Comparison of ENCODE assay signal across 8 cellular contexts in the genomic region with DNA sequence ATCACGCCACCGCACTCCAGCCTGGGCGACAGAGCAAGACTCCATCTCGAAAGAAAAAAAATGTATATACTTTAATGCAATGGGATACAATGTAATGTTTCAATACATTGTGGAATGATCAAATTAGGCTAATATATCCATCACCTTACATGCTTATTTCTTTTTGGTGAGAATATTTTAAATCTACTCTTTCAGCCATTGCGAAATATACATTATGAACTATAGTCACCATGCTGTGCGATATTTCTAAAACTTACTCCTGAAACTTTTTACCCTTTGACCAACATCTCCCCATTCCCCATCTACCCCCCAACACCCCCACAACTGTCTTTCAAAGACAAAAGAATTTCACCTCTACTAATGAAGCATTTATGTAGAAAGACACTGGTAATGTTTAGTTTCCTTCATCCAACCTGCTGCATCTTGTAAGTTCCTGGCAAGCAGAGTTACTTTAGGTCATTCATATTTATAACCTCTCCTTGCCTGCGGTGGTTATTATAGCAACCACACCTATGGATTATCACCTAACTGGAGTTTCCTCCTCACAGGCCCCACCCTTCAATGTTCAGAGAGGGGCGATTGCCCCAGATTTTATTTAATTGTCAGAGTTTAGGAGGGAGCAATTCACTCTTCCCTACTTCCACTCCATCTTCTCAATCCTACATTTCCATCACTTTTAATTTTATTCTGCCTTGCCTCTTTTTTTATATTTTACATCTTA. TPM values are rescaled to one million over a fixed set of nuclear protein-coding genes. Genes with fewer than 3 reads are reported as not detected.
DNase-seq lines count a peak whose midpoint lies in the region; ATAC-seq and TF ChIP-seq lines count a peak whose summit lies in the region.

No MANE protein-coding gene starts in this region.

- H3K4me1 Mint-ChIP-seq in activated T-cell treated with anti-CD3 and anti-CD28 coated beads, Interleukin-2, amount 50 U/mL, for 24 hours (ENCODE audit: low read depth), result peaks cover 22% of the 10 kb centered on the region
- H3K4me1 Mint-ChIP-seq in activated T-helper 1 cell treated with anti-CD3 and anti-CD28 coated beads, Interleukin-12 subunit alpha, Interleukin-12 subunit beta, Interleukin-2, Interleukin-4 antibody, amounts not matched to agents 30 ng/mL and 10 ng/mL and 1 ng/mL, durations not matched to agents 14 hours and 24 hours and 36 hours (ENCODE audit: low read depth), result peaks cover 16% of the 10 kb centered on the region

- no peak for DNase-seq in activated T-cell treated with anti-CD3 and anti-CD28 coated beads, Interleukin-2, amount 50 U/mL, for 24 hours
- DNase-seq in activated T-cell treated with anti-CD3 and anti-CD28 coated beads for 4 hours (no peak), thyroid gland (no peak), NCI-H2107 treated with DMSO at 0.1 percent for 48 hours (lab: John Stamatoyannopoulos, UW; ENCODE audit: unreplicated experiment) (no peak), NCI-H345 (lab: John Stamatoyannopoulos, UW) (no peak)
- no peak for DNase-seq in activated T-helper 1 cell treated with anti-CD3 and anti-CD28 coated beads, Interleukin-12 subunit alpha, Interleukin-12 subunit beta, Interleukin-2, Interleukin-4 antibody, amounts not matched to agents 30 ng/mL and 10 ng/mL and 1 ng/mL, durations not matched to agents 14 hours and 24 hours and 36 hours (ENCODE audit: low spot score)

- peaks cover 19% of the 10 kb centered on the region for H3K36me3 Mint-ChIP-seq in activated T-cell treated with anti-CD3 and anti-CD28 coated beads, Interleukin-2, amount 50 U/mL, for 24 hours (ENCODE audit: low read depth)
- H3K36me3 Mint-ChIP-seq in activated T-helper 1 cell treated with anti-CD3 and anti-CD28 coated beads, Interleukin-12 subunit alpha, Interleukin-12 subunit beta, Interleukin-2, Interleukin-4 antibody, amounts not matched to agents 30 ng/mL and 10 ng/mL and 1 ng/mL, durations not matched to agents 14 hours and 24 hours and 36 hours (ENCODE audit: low read depth), result peaks cover 3% of the 10 kb centered on the region

- no peak for ATAC-seq in GM21367 (IDR thresholded peaks at IDR 0.05; ENCODE audit: unreplicated experiment)

- no peaks in the 10 kb centered on the region for H3K36me3 ChIP-seq in thyroid gland

- peaks cover 0 to 6% of the 10 kb centered on the region in 2 donors for H3K4me1 ChIP-seq in thyroid gland

- no peaks in the 10 kb centered on the region for H3K9me3 ChIP-seq in thyroid gland

- H3K27ac ChIP-seq in layer of hippocampus (ENCODE audit: low read depth, low read length) (peak overlapping the region; percentile 73), thyroid gland (peak overlapping the region in 2 of 3 donors; percentile 97)

- no peaks in the 10 kb centered on the region for H3K27me3 Mint-ChIP-seq in activated T-cell treated with anti-CD3 and anti-CD28 coated beads, Interleukin-2, amount 50 U/mL, for 24 hours
- H3K27me3 Mint-ChIP-seq in activated T-helper 1 cell treated with anti-CD3 and anti-CD28 coated beads, Interleukin-12 subunit alpha, Interleukin-12 subunit beta, Interleukin-2, Interleukin-4 antibody, amounts not matched to agents 30 ng/mL and 10 ng/mL and 1 ng/mL, durations not matched to agents 14 hours and 24 hours and 36 hours (ENCODE audit: insufficient read depth), result peaks cover 3% of the 10 kb centered on the region

- H3K27me3 ChIP-seq in layer of hippocampus (ENCODE audit: control insufficient read depth, insufficient read depth, low read length), result no peaks in the 10 kb centered on the region
- H3K27me3 ChIP-seq in thyroid gland, result no peaks in the 10 kb centered on the region

- no peaks in the 10 kb centered on the region for H3K9me3 Mint-ChIP-seq in activated T-cell treated with anti-CD3 and anti-CD28 coated beads, Interleukin-2, amount 50 U/mL, for 24 hours
- H3K9me3 Mint-ChIP-seq in activated T-helper 1 cell treated with anti-CD3 and anti-CD28 coated beads, Interleukin-12 subunit alpha, Interleukin-12 subunit beta, Interleukin-2, Interleukin-4 antibody, amounts not matched to agents 30 ng/mL and 10 ng/mL and 1 ng/mL, durations not matched to agents 14 hours and 24 hours and 36 hours, result no peaks in the 10 kb centered on the region

- peak overlapping the region; percentile 89 for H3K4me3 Mint-ChIP-seq in activated T-cell treated with anti-CD3 and anti-CD28 coated beads, Interleukin-2, amount 50 U/mL, for 24 hours
- peak overlapping the region; percentile 89 for H3K4me3 Mint-ChIP-seq in activated T-helper 1 cell treated with anti-CD3 and anti-CD28 coated beads, Interleukin-12 subunit alpha, Interleukin-12 subunit beta, Interleukin-2, Interleukin-4 antibody, amounts not matched to agents 30 ng/mL and 10 ng/mL and 1 ng/mL, durations not matched to agents 14 hours and 24 hours and 36 hours

- intact Hi-C loops in activated T-helper 1 cell treated with anti-CD3 and anti-CD28 coated beads, Interleukin-12 subunit alpha, Interleukin-12 subunit beta, Interleukin-2, Interleukin-4 antibody, amounts not matched to agents 30 ng/mL and 10 ng/mL and 1 ng/mL, durations not matched to agents 14 hours and 24 hours and 36 hours (cut with micrococcal nuclease), result loop anchor here (1.0 to 5.0 kb wide), 11 partner anchors 15 to 1385 kb away; partner anchors contain the start of genes ELAC1, MBD1, MEX3C and MRO
- intact Hi-C loops in thyroid gland (cut with DNase I), result loop anchor here (10.0 kb wide), 1 partner anchor 53 kb away; the partner anchor contains the start of gene MRO

- H3K27ac Mint-ChIP-seq in activated T-cell treated with anti-CD3 and anti-CD28 coated beads, Interleukin-2, amount 50 U/mL, for 24 hours, result peak overlapping the region; percentile 97
- peak overlapping the region; percentile 97 for H3K27ac Mint-ChIP-seq in activated T-helper 1 cell treated with anti-CD3 and anti-CD28 coated beads, Interleukin-12 subunit alpha, Interleukin-12 subunit beta, Interleukin-2, Interleukin-4 antibody, amounts not matched to agents 30 ng/mL and 10 ng/mL and 1 ng/mL, durations not matched to agents 14 hours and 24 hours and 36 hours

- no peak for TF ChIP-seq CTCF in thyroid gland (IDR thresholded peaks at IDR 0.05)

- peak overlapping the region in 2 of 3 donors; percentile 88 to 95 for H3K4me3 ChIP-seq in thyroid gland (replicated peaks in 1 of 3)

- TF ChIP-seq POLR2A in thyroid gland (IDR thresholded peaks at IDR 0.05), result no peak

- 89 to 90% methylated on average over 8 of the region's 8 CpGs for WGBS in thyroid gland, 2 donors

RNA-seq across cellular contexts. Expression of gene ME2, which starts 1.2 kb away (rescaled TPM):
- total RNA-seq in activated T-helper 1 cell treated with anti-CD3 and anti-CD28 coated beads, Interleukin-12 subunit alpha, Interleukin-12 subunit beta, Interleukin-2, Interleukin-4 antibody, amounts not matched to agents 30 ng/mL and 10 ng/mL and 1 ng/mL, durations not matched to agents 14 hours and 24 hours and 36 hours, result 122 and 129 TPM in 2 replicates
- 10 to 100 TPM; 31.9 to 51.5 (median 46.4) TPM for total RNA-seq in thyroid gland

RNA-seq across cellular contexts. Expression of gene MRO, which starts 57.9 kb away (rescaled TPM):
- not detected in 2 replicates for total RNA-seq in activated T-helper 1 cell treated with anti-CD3 and anti-CD28 coated beads, Interleukin-12 subunit alpha, Interleukin-12 subunit beta, Interleukin-2, Interleukin-4 antibody, amounts not matched to agents 30 ng/mL and 10 ng/mL and 1 ng/mL, durations not matched to agents 14 hours and 24 hours and 36 hours
- 10 to 100 TPM in 3 of 4 donors, 1 to 10 TPM in 1; 3.9 to 13.3 (median 11.2) TPM for total RNA-seq in thyroid gland
